Comparison of ENCODE assay signal across 10 cellular contexts in genomic region chr15:70672081-70672480, GRCh38.
DNase-seq lines count a peak whose midpoint lies in the region; ATAC-seq and TF ChIP-seq lines count a peak whose summit lies in the region.
"Had no signal": no experiment of that assay in that cellular context is flagged by ENCODE, and none has a peak within 500 bp of the region (broad histone marks: within the 10 kb centered on the region; RNA-seq: fewer than 3 reads in every experiment).

No MANE protein-coding gene starts in this region.

- H3K9me3 Mint-ChIP-seq in activated naive CD8-positive, alpha-beta T cell (ENCODE audit: low read depth), result no peaks in the 10 kb centered on the region
- H3K9me3 Mint-ChIP-seq in activated naive CD8-positive, alpha-beta T cell treated with anti-CD3 and anti-CD28 coated beads, Interleukin-2, amount 50 U/mL, for 24 hours, result no peaks in the 10 kb centered on the region
- H3K9me3 Mint-ChIP-seq in activated T-helper 17 cell treated with anti-CD3 and anti-CD28 coated beads, Interleukin-2, amount 50 U/mL, for 72 hours, result no peaks in the 10 kb centered on the region

- peaks cover 0 to 11% (median 1%) of the 10 kb centered on the region in 4 donors for H3K4me1 ChIP-seq in tibial artery

- no peaks in the 10 kb centered on the region for H3K27me3 ChIP-seq in tibial artery
- H3K27me3 ChIP-seq: right lobe of liver had no signal

- H3K36me3 Mint-ChIP-seq in activated naive CD8-positive, alpha-beta T cell, result no peaks in the 10 kb centered on the region
- H3K36me3 Mint-ChIP-seq in activated naive CD8-positive, alpha-beta T cell treated with anti-CD3 and anti-CD28 coated beads, Interleukin-2, amount 50 U/mL, for 24 hours (ENCODE audit: low read depth), result no peaks in the 10 kb centered on the region
- no peaks in the 10 kb centered on the region for H3K36me3 Mint-ChIP-seq in activated T-helper 17 cell treated with anti-CD3 and anti-CD28 coated beads, Interleukin-2, amount 50 U/mL, for 72 hours (ENCODE audit: low read depth)

- no peaks in the 10 kb centered on the region for H3K9me3 ChIP-seq in tibial artery
- H3K9me3 ChIP-seq: right lobe of liver had no signal

- ATAC-seq in activated naive CD8-positive, alpha-beta T cell treated with anti-CD3 and anti-CD28 coated beads, Interleukin-2, amount 50 U/mL, for 24 hours, result no peak
- ATAC-seq in HG03460 (IDR thresholded peaks at IDR 0.05; ENCODE audit: unreplicated experiment), result peak; percentile 64
- ATAC-seq in activated T-helper 17 cell treated with anti-CD3 and anti-CD28 coated beads, Interleukin-2, amount 50 U/mL, for 72 hours (replicated peaks), result peak; percentile 77
- ATAC-seq: right lobe of liver had no signal

- no peak for TF ChIP-seq CTCF in tibial artery (IDR thresholded peaks at IDR 0.05)

- H3K4me1 Mint-ChIP-seq in activated naive CD8-positive, alpha-beta T cell (ENCODE audit: low read depth), result peaks cover 21% of the 10 kb centered on the region
- H3K4me1 Mint-ChIP-seq in activated naive CD8-positive, alpha-beta T cell treated with anti-CD3 and anti-CD28 coated beads, Interleukin-2, amount 50 U/mL, for 24 hours, result peaks cover 13% of the 10 kb centered on the region
- H3K4me1 Mint-ChIP-seq in activated T-helper 17 cell treated with anti-CD3 and anti-CD28 coated beads, Interleukin-2, amount 50 U/mL, for 72 hours, result peaks cover 8% of the 10 kb centered on the region

- no peak for DNase-seq in activated naive CD8-positive, alpha-beta T cell treated with anti-CD3 and anti-CD28 coated beads, Interleukin-2, amount 50 U/mL, for 24 hours
- DNase-seq in hippocampal formation (lab: John Stamatoyannopoulos, UW) (no peak), tibial artery (no peak), NCI-H1092 treated with DMSO at 0.1 percent for 48 hours (lab: John Stamatoyannopoulos, UW) (no peak), mucosa of gallbladder (ENCODE audit: low spot score) (no peak)
- DNase-seq: right lobe of liver; stimulated activated naive CD4-positive, alpha-beta T cell treated with Interleukin-2 at 50 U/mL for 16 hours had no signal

- intact Hi-C loops in tibial artery (cut with DNase I; ENCODE audit: low total_unique reads), result no loop called here

- H3K27ac ChIP-seq in tibial artery, result no peak overlapping the region
- H3K27ac ChIP-seq: right lobe of liver had no signal

- H3K27me3 Mint-ChIP-seq in activated naive CD8-positive, alpha-beta T cell, result peaks cover 1% of the 10 kb centered on the region
- H3K27me3 Mint-ChIP-seq in activated naive CD8-positive, alpha-beta T cell treated with anti-CD3 and anti-CD28 coated beads, Interleukin-2, amount 50 U/mL, for 24 hours, result peaks cover 4% of the 10 kb centered on the region
- peaks cover 4% of the 10 kb centered on the region for H3K27me3 Mint-ChIP-seq in activated T-helper 17 cell treated with anti-CD3 and anti-CD28 coated beads, Interleukin-2, amount 50 U/mL, for 72 hours

- H3K4me3 ChIP-seq in tibial artery, result no peak overlapping the region
- H3K4me3 ChIP-seq: right lobe of liver had no signal

- H3K36me3 ChIP-seq in tibial artery, result peaks cover 46 to 59% (median 53%) of the 10 kb centered on the region in 3 donors

- H3K27ac Mint-ChIP-seq in activated naive CD8-positive, alpha-beta T cell, result peak overlapping the region; percentile 4
- no peak overlapping the region for H3K27ac Mint-ChIP-seq in activated naive CD8-positive, alpha-beta T cell treated with anti-CD3 and anti-CD28 coated beads, Interleukin-2, amount 50 U/mL, for 24 hours
- H3K27ac Mint-ChIP-seq in activated T-helper 17 cell treated with anti-CD3 and anti-CD28 coated beads, Interleukin-2, amount 50 U/mL, for 72 hours, result no peak overlapping the region

- H3K4me3 Mint-ChIP-seq in activated naive CD8-positive, alpha-beta T cell, result peak overlapping the region; percentile 41
- H3K4me3 Mint-ChIP-seq in activated naive CD8-positive, alpha-beta T cell treated with anti-CD3 and anti-CD28 coated beads, Interleukin-2, amount 50 U/mL, for 24 hours, result no peak overlapping the region
- peak overlapping the region; percentile 43 for H3K4me3 Mint-ChIP-seq in activated T-helper 17 cell treated with anti-CD3 and anti-CD28 coated beads, Interleukin-2, amount 50 U/mL, for 72 hours
